8 cellular contexts compared by ENCODE assay signal in the genomic region with DNA sequence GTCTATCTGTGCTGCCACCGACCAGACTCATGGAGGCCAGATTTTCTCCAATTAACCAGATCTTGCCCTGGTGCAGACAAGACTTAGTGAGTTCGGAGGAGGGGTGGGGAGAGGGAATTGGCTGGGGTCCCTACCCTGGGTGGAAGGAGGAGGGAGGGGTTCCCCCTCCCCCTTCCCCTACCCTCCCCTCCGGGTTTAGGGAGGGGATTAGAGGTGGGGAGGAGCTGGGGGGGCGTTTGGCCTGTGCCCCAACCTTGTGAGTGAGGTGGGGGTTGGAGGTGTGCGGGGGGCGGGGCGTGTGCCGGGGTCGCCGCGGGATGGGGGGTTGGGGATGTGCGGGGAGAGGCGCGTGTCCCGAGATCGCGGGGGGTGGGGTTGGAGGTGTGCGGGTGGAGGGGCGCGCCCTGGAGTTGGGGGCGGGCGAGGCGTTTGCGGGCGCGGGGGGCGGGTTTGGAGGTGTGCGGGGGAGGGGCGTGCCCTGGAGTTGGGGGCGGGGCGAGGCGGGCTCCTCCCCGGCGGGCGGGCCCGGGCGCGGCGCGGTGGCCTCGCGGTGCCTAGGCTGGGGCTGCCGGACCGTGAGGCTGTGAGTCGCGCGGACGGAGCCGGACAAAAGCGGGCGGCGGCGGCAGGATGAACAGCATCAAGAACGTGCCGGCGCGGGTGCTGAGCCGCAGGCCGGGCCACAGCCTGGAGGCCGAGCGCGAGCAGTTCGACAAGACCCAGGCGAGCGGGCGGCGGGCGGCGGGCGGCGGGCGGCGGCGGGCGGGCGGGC. TPM values are rescaled to one million over a fixed set of nuclear protein-coding genes. Genes with fewer than 3 reads are reported as not detected.
DNase-seq lines count a peak whose midpoint lies in the region; ATAC-seq and TF ChIP-seq lines count a peak whose summit lies in the region.

A gene with protein sequence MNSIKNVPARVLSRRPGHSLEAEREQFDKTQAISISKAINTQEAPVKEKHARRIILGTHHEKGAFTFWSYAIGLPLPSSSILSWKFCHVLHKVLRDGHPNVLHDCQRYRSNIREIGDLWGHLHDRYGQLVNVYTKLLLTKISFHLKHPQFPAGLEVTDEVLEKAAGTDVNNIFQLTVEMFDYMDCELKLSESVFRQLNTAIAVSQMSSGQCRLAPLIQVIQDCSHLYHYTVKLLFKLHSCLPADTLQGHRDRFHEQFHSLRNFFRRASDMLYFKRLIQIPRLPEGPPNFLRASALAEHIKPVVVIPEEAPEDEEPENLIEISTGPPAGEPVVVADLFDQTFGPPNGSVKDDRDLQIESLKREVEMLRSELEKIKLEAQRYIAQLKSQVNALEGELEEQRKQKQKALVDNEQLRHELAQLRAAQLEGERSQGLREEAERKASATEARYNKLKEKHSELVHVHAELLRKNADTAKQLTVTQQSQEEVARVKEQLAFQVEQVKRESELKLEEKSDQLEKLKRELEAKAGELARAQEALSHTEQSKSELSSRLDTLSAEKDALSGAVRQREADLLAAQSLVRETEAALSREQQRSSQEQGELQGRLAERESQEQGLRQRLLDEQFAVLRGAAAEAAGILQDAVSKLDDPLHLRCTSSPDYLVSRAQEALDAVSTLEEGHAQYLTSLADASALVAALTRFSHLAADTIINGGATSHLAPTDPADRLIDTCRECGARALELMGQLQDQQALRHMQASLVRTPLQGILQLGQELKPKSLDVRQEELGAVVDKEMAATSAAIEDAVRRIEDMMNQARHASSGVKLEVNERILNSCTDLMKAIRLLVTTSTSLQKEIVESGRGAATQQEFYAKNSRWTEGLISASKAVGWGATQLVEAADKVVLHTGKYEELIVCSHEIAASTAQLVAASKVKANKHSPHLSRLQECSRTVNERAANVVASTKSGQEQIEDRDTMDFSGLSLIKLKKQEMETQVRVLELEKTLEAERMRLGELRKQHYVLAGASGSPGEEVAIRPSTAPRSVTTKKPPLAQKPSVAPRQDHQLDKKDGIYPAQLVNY (plus strand): TSS at position 537 of the 772 bp plus-strand sequence. CDS start 94 bp downstream, at position 631.

- H3K9me3 Mint-ChIP-seq in activated B cell treated with CpG ODN at 0.5 μM for 24 hours: no peaks in the 10 kb centered on the region

- no peak for TF ChIP-seq CTCF in activated B cell treated with CpG ODN at 0.5 μM for 24 hours (IDR thresholded peaks at IDR 0.05)

- POLR2A ChIA-PET in activated B cell treated with CpG ODN at 0.5 μM for 24 hours (lab: Charles Lee): interaction anchor here (1.4 to 4.6 kb wide), 7 partner anchors 7 to 398 kb away, joined by 4 to 55 read pairs (median 16); partner anchors contain the start of genes MPHOSPH9 and MTRFR

- H3K4me3 Mint-ChIP-seq in activated B cell treated with CpG ODN at 0.5 μM for 24 hours: peak within 1 kb of the TSS; percentile 94

- DNase-seq in GM03348 (ENCODE audit: low spot score): peak; percentile 90
- peak; percentile 74 for DNase-seq in activated B cell treated with CpG ODN at 0.5 μM for 24 hours
- peak; percentile 45 for DNase-seq in central memory CD4-positive, alpha-beta T cell
- DNase-seq in left kidney (ENCODE audit: low read depth, low spot score): peak; percentile 76
- peak; percentile 67 to 74 for DNase-seq in stimulated activated CD4-positive, alpha-beta T cell treated with anti-CD3 and anti-CD28 coated beads, Interleukin-2, amount 100 ng/mL, for 24 hours

- CTCF ChIA-PET in activated B cell treated with CpG ODN at 0.5 μM for 24 hours (lab: Charles Lee): interaction anchor here (1.1 to 6.0 kb wide), 5 partner anchors 15 to 197 kb away, joined by 4 to 63 read pairs (median 5); no protein-coding TSS in a partner anchor

- intact Hi-C loops in activated B cell treated with CpG ODN at 0.5 μM for 24 hours (cut with micrococcal nuclease): no loop called here

- peaks cover 45% of the 10 kb centered on the region for H3K4me1 Mint-ChIP-seq in activated B cell treated with CpG ODN at 0.5 μM for 24 hours

- peak within 1 kb of the TSS; percentile 94 for H3K27ac Mint-ChIP-seq in activated B cell treated with CpG ODN at 0.5 μM for 24 hours

- ATAC-seq in HG03354 (IDR thresholded peaks at IDR 0.05; ENCODE audit: poor library complexity, severe bottlenecking, unreplicated experiment): peak; percentile 34
- ATAC-seq in activated B cell treated with CpG ODN at 0.5 μM for 24 hours (ENCODE audit: low read depth): peak; percentile 64
- ATAC-seq in HG03521 (IDR thresholded peaks at IDR 0.05; ENCODE audit: unreplicated experiment): no peak
- ATAC-seq in HG02840 (IDR thresholded peaks at IDR 0.05; ENCODE audit: low FRiP score, unreplicated experiment): no peak

- no peaks in the 10 kb centered on the region for H3K27me3 Mint-ChIP-seq in activated B cell treated with CpG ODN at 0.5 μM for 24 hours

- H3K36me3 Mint-ChIP-seq in activated B cell treated with CpG ODN at 0.5 μM for 24 hours (ENCODE audit: low read depth): peaks cover 35% of the 10 kb centered on the region

RNA-seq across cellular contexts. Expression of the gene that starts here (rescaled TPM):
- 132 and 154 TPM in 2 replicates for total RNA-seq in activated B cell treated with CpG ODN at 0.5 μM for 24 hours

Comparison
In these comparisons a context has a peak if more than half of its experiments do, and no peak if none do; other contexts are left out.
1. ATAC-seq: peak in HG03354 (single experiment) and activated B cell treated with CpG ODN at 0.5 μM for 24 hours (single experiment); none in HG03521 (single experiment) and HG02840 (single experiment).
2. Peak in every context shown above with its lines, with median percentiles within 50 percentile points of each other: DNase-seq.